ENCODE assay signal across 12 cellular contexts in the genomic region with DNA sequence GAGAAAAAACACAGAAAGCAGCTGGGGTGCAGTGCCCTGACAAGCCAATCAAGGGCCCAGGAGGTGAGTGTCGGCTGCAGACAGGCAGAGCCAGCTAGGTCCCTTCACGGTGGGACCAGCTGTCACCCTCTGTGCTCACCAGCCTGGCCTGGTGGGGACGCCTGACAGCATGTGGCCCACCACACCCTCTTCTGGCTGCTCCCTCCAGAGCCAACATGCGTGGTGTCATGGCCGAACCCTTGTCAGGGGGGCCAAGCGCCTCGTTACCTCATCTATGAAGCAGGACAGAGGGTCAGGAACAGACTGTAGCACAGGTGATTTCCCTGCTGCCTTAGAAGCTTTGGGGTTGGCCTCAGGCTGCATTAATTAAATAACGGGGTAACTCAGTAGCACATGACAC. TPM values are rescaled to one million over a fixed set of nuclear protein-coding genes. Genes with fewer than 3 reads are reported as not detected.
DNase-seq lines count a peak whose midpoint lies in the region; ATAC-seq and TF ChIP-seq lines count a peak whose summit lies in the region.
"Had no signal": no experiment of that assay in that cellular context is flagged by ENCODE, and none has a peak within 500 bp of the region (broad histone marks: within the 10 kb centered on the region; RNA-seq: fewer than 3 reads in every experiment).

No MANE protein-coding gene starts in this region.

- H3K4me3 ChIP-seq in heart left ventricle: no peak overlapping the region
- no peak overlapping the region for H3K4me3 ChIP-seq in upper lobe of left lung

- in situ Hi-C loops in ACHN (cut with HindIII; ENCODE audit: low pct_ligation_motif_present, low pct_unique_long_range_greater_than_20kb, low sequenced_read_pairs): no loop called here

- WGBS in heart left ventricle, 4 donors: 76 to 92% (median 90%) methylated on average over 8 of the region's 8 CpGs
- 76 to 85% (median 80%) methylated on average over 8 of the region's 8 CpGs for WGBS in adipose tissue, 3 donors
- 64 to 89% methylated on average over 3 to 8 of the region's 8 CpGs for WGBS in upper lobe of left lung, 2 donors

- DNase-seq in heart left ventricle: peak in 1 of 5 donors; percentile 41
- no peak for DNase-seq in left ventricle myocardium superior
- peak; percentile 60 for DNase-seq in myocyte (ENCODE audit: low read depth)
- DNase-seq in upper lobe of left lung: no peak
- DNase-seq in ACHN: no peak
- DNase-seq: activated gamma-delta T cell treated with Interleukin-2 at 50 U/mL for 16 hours; erythroblast; NCI-H226; stimulated activated CD4-positive, alpha-beta T cell treated with anti-CD3 and anti-CD28 coated beads, Interleukin-4, amount 100 ng/mL, for 24 hours had no signal

- TF ChIP-seq CTCF in heart left ventricle (IDR thresholded peaks at IDR 0.05) (no peak), upper lobe of left lung (IDR thresholded peaks at IDR 0.05) (no peak)

- ATAC-seq in heart left ventricle: no peak
- ATAC-seq in left ventricle myocardium superior: no peak
- no peak for ATAC-seq in upper lobe of left lung (ENCODE audit: low FRiP score in 2 of 2)
- ATAC-seq in GM18867 (IDR thresholded peaks at IDR 0.05; ENCODE audit: unreplicated experiment): no peak
- ATAC-seq in GM18858 (IDR thresholded peaks at IDR 0.05; ENCODE audit: unreplicated experiment): no peak

- H3K27ac ChIP-seq in heart left ventricle (peak overlapping the region in 11 of 12 donors; percentile 63 to 98 (median 78)), adipose tissue (ENCODE audit: low read depth, low read length) (peak overlapping the region; percentile 91), upper lobe of left lung (peak overlapping the region; percentile 77 to 90 (median 89))

- H3K4me1 ChIP-seq in heart left ventricle (peaks cover 12 to 93% (median 54%) of the 10 kb centered on the region in 12 donors), upper lobe of left lung (peaks cover 75 to 93% (median 76%) of the 10 kb centered on the region in 4 donors)

- H3K27me3 ChIP-seq in heart left ventricle (no peaks in the 10 kb centered on the region), upper lobe of left lung (no peaks in the 10 kb centered on the region)

- H3K9me3 ChIP-seq in heart left ventricle (no peaks in the 10 kb centered on the region), upper lobe of left lung (no peaks in the 10 kb centered on the region)

- H3K36me3 ChIP-seq in heart left ventricle: peaks cover 0 to under 1% (median 0%) of the 10 kb centered on the region in 9 donors
- peaks cover 0 to 4% (median 0%) of the 10 kb centered on the region in 4 donors for H3K36me3 ChIP-seq in upper lobe of left lung

- no peak for TF ChIP-seq POLR2A in heart left ventricle (IDR thresholded peaks at IDR 0.05)
- no peak for TF ChIP-seq POLR2A in upper lobe of left lung (IDR thresholded peaks at IDR 0.05)

- TF ChIP-seq EP300 in upper lobe of left lung (IDR thresholded peaks at IDR 0.05): no peak

- intact Hi-C loops in heart left ventricle (cut with DNase I): loop anchor here in 1 of 10 donors (10.0 kb wide), 1 partner anchor 367 kb away; no protein-coding TSS in a partner anchor
- intact Hi-C loops in left ventricle myocardium superior (cut with micrococcal nuclease): no loop called here

RNA-seq across cellular contexts. Expression of a gene that starts 40.0 kb away (rescaled TPM):
- total RNA-seq in heart left ventricle (10 to 100 TPM; 17.6 to 60.6 (median 24.0) TPM), left ventricle myocardium superior (24.4 TPM), myocyte (5.0 and 11.7 TPM in 2 replicates), upper lobe of left lung (10 to 100 TPM; 14.5 to 55.5 (median 20.0) TPM)
- polyA plus RNA-seq in heart left ventricle (10 to 100 TPM; 14.0 to 52.6 TPM), adipose tissue (10 to 100 TPM; 18.3 to 55.6 (median 24.3) TPM)
- 3.4 TPM for polyA plus RNA-seq in myocyte (2012)

RNA-seq across cellular contexts. Expression of a gene that starts 43.9 kb away (rescaled TPM):
- total RNA-seq in heart left ventricle (10 to 100 TPM in 4 of 9 donors, 1 to 10 TPM in 5; 5.9 to 17.8 (median 9.1) TPM), left ventricle myocardium superior (9.3 TPM), myocyte (8.1 and 10.0 TPM in 2 replicates), upper lobe of left lung (10 to 100 TPM; 19.8 to 66.0 (median 22.4) TPM)
- polyA plus RNA-seq in heart left ventricle (1 to 10 TPM; 6.2 to 7.3 TPM), adipose tissue (10 to 100 TPM in 1 of 3 donors, 1 to 10 TPM in 2; 6.5 to 25.9 (median 9.2) TPM)
- 8.6 TPM for polyA plus RNA-seq in myocyte (2012)

RNA-seq across cellular contexts. Expression of a gene that starts 58.8 kb away (rescaled TPM):
- 10 to 100 TPM; 23.5 to 89.8 (median 29.4) TPM for total RNA-seq in heart left ventricle
- 10 to 100 TPM; 29.1 to 37.3 TPM for polyA plus RNA-seq in heart left ventricle
- total RNA-seq in left ventricle myocardium superior: 36.4 TPM
- polyA plus RNA-seq in adipose tissue: 10 to 100 TPM; 28.1 to 83.2 (median 72.5) TPM
- total RNA-seq in myocyte: 124 and 134 TPM in 2 replicates
- polyA plus RNA-seq in myocyte (2012): 31.0 TPM
- total RNA-seq in upper lobe of left lung: 100 to 1,000 TPM in 1 of 6 donors, 10 to 100 TPM in 5; 52.0 to 157 (median 84.1) TPM
